18 cellular contexts compared by ENCODE assay signal in genomic region chr12:68460236-68460635, GRCh38.
"Had no signal": no experiment of that assay in that cellular context is flagged by ENCODE, and none has a peak within 500 bp of the region (broad histone marks: within the 10 kb centered on the region; RNA-seq: fewer than 3 reads in every experiment).

No MANE protein-coding gene starts in this region.

- H3K9me3 ChIP-seq: colonic mucosa, esophagus muscularis mucosa, gastroesophageal sphincter, left lung, lower lobe of right lung, mucosa of descending colon had no signal

- H3K27me3 ChIP-seq: colonic mucosa, esophagus muscularis mucosa, foreskin keratinocyte, gastroesophageal sphincter, heart left ventricle, hepatocyte, left lung had no signal

- H3K36me3 ChIP-seq: colonic mucosa, esophagus muscularis mucosa, gastroesophageal sphincter, heart left ventricle, left lung, lower lobe of right lung had no signal

- H3K79me2 ChIP-seq: hepatocyte had no signal

- H3K4me2 ChIP-seq: hepatocyte had no signal

- H3K36me3 Mint-ChIP-seq: mesothelial cell of epicardium, naive B cell had no signal

- H2AFZ ChIP-seq: hepatocyte had no signal

- H3K27ac Mint-ChIP-seq: dendritic cell treated with granulocyte-macrophage colony-stimulating factor and Interleukin-4, amounts not matched to agents 40 ng/mL and 50 ng/mL, for 4 days; mesothelial cell of epicardium; naive B cell had no signal

- H3K27ac ChIP-seq: colonic mucosa, esophagus muscularis mucosa, foreskin keratinocyte, gastroesophageal sphincter, heart left ventricle, hepatocyte, left lung, lower lobe of right lung had no signal

- DNase-seq: colonic mucosa; cortex of kidney; effector CD8-positive, alpha-beta T cell; foreskin keratinocyte; heart left ventricle; hypothalamus; left cardiac atrium; left lung; left ventricle myocardium superior; lower lobe of right lung; mesenchymal stem cell; mucosa of descending colon; naive B cell had no signal

- H3K9me3 Mint-ChIP-seq: dendritic cell treated with granulocyte-macrophage colony-stimulating factor and Interleukin-4, amounts not matched to agents 40 ng/mL and 50 ng/mL, for 4 days had no signal

- H3K27me3 Mint-ChIP-seq: dendritic cell treated with granulocyte-macrophage colony-stimulating factor and Interleukin-4, amounts not matched to agents 40 ng/mL and 50 ng/mL, for 4 days; naive B cell had no signal

- H3K4me3 Mint-ChIP-seq: dendritic cell treated with granulocyte-macrophage colony-stimulating factor and Interleukin-4, amounts not matched to agents 40 ng/mL and 50 ng/mL, for 4 days; mesothelial cell of epicardium; naive B cell had no signal

- ATAC-seq: foreskin keratinocyte, gastroesophageal sphincter, heart left ventricle, left cardiac atrium, left lung, left ventricle myocardium superior, lower lobe of right lung, mucosa of descending colon had no signal

- H3K4me3 ChIP-seq: colonic mucosa, esophagus muscularis mucosa, gastroesophageal sphincter, heart left ventricle, hepatocyte, left lung, lower lobe of right lung, mucosa of descending colon had no signal

- H3K4me1 ChIP-seq: esophagus muscularis mucosa, foreskin keratinocyte had no signal
